ENCODE assay signal across 21 cellular contexts in the genomic region with DNA sequence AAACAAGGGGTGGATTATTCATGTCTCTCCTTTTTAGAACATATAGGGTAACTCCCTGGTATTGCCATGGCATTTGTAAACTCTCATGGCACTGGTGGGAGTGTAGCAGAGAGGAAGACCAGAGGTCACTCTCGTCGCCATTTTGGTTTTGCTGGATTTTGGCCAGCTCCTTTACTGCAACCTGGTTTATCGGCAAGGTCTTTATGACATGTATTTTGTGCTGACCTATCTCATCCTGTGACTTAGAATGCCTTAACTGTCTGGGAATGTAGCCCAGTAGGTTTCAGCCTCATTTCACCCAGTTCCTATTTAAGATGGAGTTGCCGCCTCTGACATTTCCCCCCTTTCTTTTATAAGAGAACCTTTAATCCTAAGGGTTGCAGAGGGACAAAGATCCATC. TPM values are rescaled to one million over a fixed set of nuclear protein-coding genes. Genes with fewer than 3 reads are reported as not detected.
A peak's percentile ranks its signal among the peaks of the same experiment; 100 is the strongest.
DNase-seq lines count a peak whose midpoint lies in the region; ATAC-seq, FAIRE-seq and TF ChIP-seq lines count a peak whose summit lies in the region.
"Had no signal": no experiment of that assay in that cellular context is flagged by ENCODE, and none has a peak within 500 bp of the region (broad histone marks: within the 10 kb centered on the region; RNA-seq: fewer than 3 reads in every experiment).

No MANE protein-coding gene starts in this region.

- intact Hi-C loops in adrenal gland (cut with DNase I), result no loop called here

- no peaks in the 10 kb centered on the region for H3K4me1 Mint-ChIP-seq in naive thymus-derived CD8-positive, alpha-beta T cell
- H3K4me1 Mint-ChIP-seq: B cell; stimulated activated effector memory CD8-positive, alpha-beta T cell treated with anti-CD3 and anti-CD28 coated beads, Interleukin-12 subunit alpha, Interleukin-12 subunit beta, amount 100 ng/mL, for 72 hours had no signal

- peaks cover 0 to 19% (median 6%) of the 10 kb centered on the region in 9 donors for H3K9me3 Mint-ChIP-seq in naive thymus-derived CD8-positive, alpha-beta T cell
- H3K9me3 Mint-ChIP-seq: stimulated activated effector memory CD8-positive, alpha-beta T cell treated with anti-CD3 and anti-CD28 coated beads, Interleukin-12 subunit alpha, Interleukin-12 subunit beta, amount 100 ng/mL, for 72 hours had no signal

- peaks cover 0 to 1% (median 0%) of the 10 kb centered on the region in 5 donors for H3K27me3 Mint-ChIP-seq in naive thymus-derived CD8-positive, alpha-beta T cell
- H3K27me3 Mint-ChIP-seq: activated naive CD8-positive, alpha-beta T cell; B cell had no signal

- H3K4me1 ChIP-seq in adrenal gland (replicated peaks in 1 of 2) (peaks cover 0 to 26% of the 10 kb centered on the region in 2 donors), small intestine (ENCODE audit: control insufficient read depth in 2 of 2, insufficient read depth in 1 of 2, low read depth in 1 of 2, low read length in 1 of 2) (no peaks in the 10 kb centered on the region)

- H3K9me3 ChIP-seq in adrenal gland (replicated peaks in 1 of 3) (no peaks in the 10 kb centered on the region), small intestine (ENCODE audit: control insufficient read depth, low read depth) (no peaks in the 10 kb centered on the region)
- H3K9me3 ChIP-seq: Caco-2, neutrophil, thyroid gland had no signal

- 33 to 66% (median 53%) methylated on average over 4 of the region's 4 CpGs for whole genome bisulfite sequencing in adrenal gland, 4 donors
- 28 to 81% (median 59%) methylated on average over 4 of the region's 4 CpGs for WGBS in small intestine, 3 donors

- POLR2A ChIA-PET in naive thymus-derived CD8-positive, alpha-beta T cell (lab: Charles Lee), result no interaction called here

- peaks cover 0 to 3% (median 0%) of the 10 kb centered on the region in 3 donors for H3K36me3 Mint-ChIP-seq in naive thymus-derived CD8-positive, alpha-beta T cell
- H3K36me3 Mint-ChIP-seq: stimulated activated effector memory CD8-positive, alpha-beta T cell treated with anti-CD3 and anti-CD28 coated beads, Interleukin-12 subunit alpha, Interleukin-12 subunit beta, amount 100 ng/mL, for 72 hours had no signal

- FAIRE-seq in H54 (lab: Jason Lieb, UNC) (peak; percentile 75), small intestine (lab: Jason Lieb, UNC) (no peak)

- ATAC-seq in HG02852 (IDR thresholded peaks at IDR 0.05; ENCODE audit: unreplicated experiment), result no peak
- no peak for ATAC-seq in naive thymus-derived CD8-positive, alpha-beta T cell
- ATAC-seq: activated CD4-positive, CD25-positive, alpha-beta regulatory T cell treated with anti-CD3 and anti-CD28 coated beads, Interleukin-2, amount 50 U/mL, for 24 hours; esophagus mucosa; left lobe of liver; stimulated activated effector memory CD8-positive, alpha-beta T cell treated with anti-CD3 and anti-CD28 coated beads, Interleukin-12 subunit alpha, Interleukin-12 subunit beta, amount 100 ng/mL, for 72 hours had no signal

- H3K27ac ChIP-seq in adrenal gland, result peak overlapping the region in 3 of 5 donors; percentile 8 to 63 (median 21)
- H3K27ac ChIP-seq in small intestine (ENCODE audit: low read depth in 1 of 2, low read length in 1 of 2), result no peak overlapping the region
- H3K27ac ChIP-seq: neutrophil, thyroid gland had no signal

- H3K4me3 Mint-ChIP-seq in naive thymus-derived CD8-positive, alpha-beta T cell, result no peak overlapping the region
- H3K4me3 Mint-ChIP-seq: activated naive CD8-positive, alpha-beta T cell; B cell; stimulated activated effector memory CD8-positive, alpha-beta T cell treated with anti-CD3 and anti-CD28 coated beads, Interleukin-12 subunit alpha, Interleukin-12 subunit beta, amount 100 ng/mL, for 72 hours had no signal

- TF ChIP-seq CTCF in adrenal gland (IDR thresholded peaks at IDR 0.05), result no peak
- no peak for TF ChIP-seq CTCF in fibroblast of pulmonary artery (IDR thresholded peaks at IDR 0.05; ENCODE audit: low read length, missing control alignments)

- DNase-seq in H54 (ENCODE audit: insufficient read length, low spot score) (no peak), adrenal gland (peak in 6 of 7 donors; percentile 54 to 73 (median 63)), fibroblast of pulmonary artery (ENCODE audit: low read depth) (peak; percentile 90), small intestine (peak; percentile 92)
- DNase-seq in naive thymus-derived CD8-positive, alpha-beta T cell, result no peak
- no peak for DNase-seq in stimulated activated naive CD4-positive, alpha-beta T cell (lab: John Stamatoyannopoulos, UW)
- DNase-seq: activated CD8-positive, alpha-beta memory T cell treated with anti-CD3 and anti-CD28 coated beads for 24 hours; Caco-2; NCI-H1930; RPMI8226; stimulated activated CD4-positive, alpha-beta T cell treated with anti-CD3 and anti-CD28 coated beads, Interleukin-15, amount 100 ng/mL, for 24 hours; T1000; thyroid gland had no signal

- no peak overlapping the region for H3K27ac Mint-ChIP-seq in naive thymus-derived CD8-positive, alpha-beta T cell
- H3K27ac Mint-ChIP-seq: activated naive CD8-positive, alpha-beta T cell; B cell; stimulated activated effector memory CD8-positive, alpha-beta T cell treated with anti-CD3 and anti-CD28 coated beads, Interleukin-12 subunit alpha, Interleukin-12 subunit beta, amount 100 ng/mL, for 72 hours had no signal

- H3K4me3 ChIP-seq in adrenal gland (no peak overlapping the region), fibroblast of pulmonary artery (replicated peaks; ENCODE audit: low read depth, low read length) (peak overlapping the region; percentile 12), small intestine (ENCODE audit: low read depth in 1 of 2, low read length in 2 of 2) (no peak overlapping the region)
- H3K4me3 ChIP-seq: thyroid gland had no signal

- H3K36me3 ChIP-seq in adrenal gland (replicated peaks in 1 of 2) (no peaks in the 10 kb centered on the region), small intestine (ENCODE audit: control insufficient read depth in 2 of 2, insufficient read depth in 2 of 2, low read length in 2 of 2) (peaks cover 0 to 2% of the 10 kb centered on the region in 2 donors)
- H3K36me3 ChIP-seq: thyroid gland had no signal

- H3K27me3 ChIP-seq in adrenal gland (no peaks in the 10 kb centered on the region), small intestine (ENCODE audit: control insufficient read depth in 2 of 2, insufficient read depth in 2 of 2, low read length in 2 of 2) (no peaks in the 10 kb centered on the region)
- H3K27me3 ChIP-seq: neutrophil, thyroid gland had no signal

- TF ChIP-seq POLR2A in H54 (IDR thresholded peaks at IDR 0.05; ENCODE audit: low read depth, low read length) (no peak), adrenal gland (IDR thresholded peaks at IDR 0.05) (no peak)

RNA-seq across cellular contexts. Expression of gene MGST2, which starts 45.8 kb away (rescaled TPM):
- total RNA-seq in adrenal gland, result 100 to 1,000 TPM in 7 of 8 donors, 10 to 100 TPM in 1; 95.5 to 246 (median 122) TPM
- polyA plus RNA-seq in adrenal gland, result 100 to 1,000 TPM; 110 to 271 (median 154) TPM
- 100 to 1,000 TPM; 207 to 225 (median 214) TPM for polyA plus RNA-seq in small intestine
- total RNA-seq in naive thymus-derived CD8-positive, alpha-beta T cell, result under 1 TPM in 1 of 2 experiments, not detected in 1; 0.66 TPM
- 1 to 10 TPM in 2 of 3 donors, under 1 TPM in 1; 0.39 to 1.6 (median 1.5) TPM for polyA plus RNA-seq in naive thymus-derived CD8-positive, alpha-beta T cell

Comparison
In these comparisons a context has a peak if more than half of its experiments do, and no peak if none do; other contexts are left out.
1. DNase-seq: peak in adrenal gland (6 of 7), fibroblast of pulmonary artery (single experiment) and small intestine (single experiment); none in H54 (single experiment), naive thymus-derived CD8-positive, alpha-beta T cell (0 of 10) and stimulated activated naive CD4-positive, alpha-beta T cell (0 of 6).
2. H3K27ac ChIP-seq: peak in adrenal gland (3 of 5); none in small intestine (0 of 2).
3. RNA of gene MGST2, which starts 45.8 kb away (polyA plus RNA-seq): 207 to 225 TPM in small intestine and 110 to 271 TPM in adrenal gland; 0.39 to 1.6 TPM in naive thymus-derived CD8-positive, alpha-beta T cell; every median in the first group is over 10 times any median in the second.